Comparison of ENCODE assay signal across 13 cellular contexts in genomic region chr6:3869632-3870527, GRCh38. TPM values are rescaled to one million over a fixed set of nuclear protein-coding genes. Genes with fewer than 3 reads are reported as not detected.
A peak's percentile ranks its signal among the peaks of the same experiment; 100 is the strongest.
DNase-seq lines count a peak whose midpoint lies in the region; ATAC-seq, FAIRE-seq and TF ChIP-seq lines count a peak whose summit lies in the region.
"Had no signal": no experiment of that assay in that cellular context is flagged by ENCODE, and none has a peak within 500 bp of the region (broad histone marks: within the 10 kb centered on the region; RNA-seq: fewer than 3 reads in every experiment).

No MANE protein-coding gene starts in this region.

- no peaks in the 10 kb centered on the region for H3K36me3 Mint-ChIP-seq in CD8-positive, alpha-beta memory T cell
- peaks cover 2% of the 10 kb centered on the region for H3K36me3 Mint-ChIP-seq in activated CD4-positive, alpha-beta memory T cell treated with anti-CD3 and anti-CD28 coated beads, Interleukin-2, amount 10 ng/mL, durations not matched to agents 7 days and 5 days (ENCODE audit: low read depth)
- H3K36me3 Mint-ChIP-seq: activated naive CD8-positive, alpha-beta T cell; CD8-positive, alpha-beta T cell; mesothelial cell of epicardium had no signal

- BruUV-seq in HepG2 (replicated peaks; lab: Mats Ljungman, UMichigan): TSS peak; percentile 99

- TF ChIP-seq EP300 in HepG2 (IDR thresholded peaks at IDR 0.05; ENCODE audit: low read depth in 2 of 2, low read length in 2 of 2): peak in 1 of 2 experiments; percentile 89; a peak in 2 of 4 replicates
- peak; percentile 83 for TF ChIP-seq EP300 in HepG2 (CRISPR knock-in tag; IDR thresholded peaks at IDR 0.05; ENCODE audit: borderline replicate concordance)

- TF ChIP-seq POLR2A in HepG2 (IDR thresholded peaks at IDR 0.05; ENCODE audit: insufficient read depth in 1 of 2, low read depth in 2 of 2, low read length in 2 of 2): peak; percentile 33 to 85; a peak in 3 of 4 replicates

- peak overlapping the region; percentile 58 for H3K9ac ChIP-seq in HepG2 (ENCODE audit: insufficient read depth, low read depth, low read length)
- H3K9ac ChIP-seq in MM.1S (ENCODE audit: low read length): no peak overlapping the region

- peak; percentile 86 for FAIRE-seq in HepG2 (lab: Jason Lieb, UNC)

- intact Hi-C loops in HepG2 (cut with micrococcal nuclease; ENCODE audit: unreplicated experiment): loop anchor here (1.0 to 5.0 kb wide), 2 partner anchors 33 to 81 kb away; no protein-coding TSS in a partner anchor

- H3K27ac ChIP-seq in 22Rv1 (peak overlapping the region; percentile 5), HepG2 (ENCODE audit: extremely low read length, insufficient read depth, low read length) (peak overlapping the region; percentile 79), MM.1S (ENCODE audit: low read length) (no peak overlapping the region)
- H3K27ac ChIP-seq in CD8-positive, alpha-beta memory T cell (ENCODE audit: low read depth, low read length): no peak overlapping the region

- no peak overlapping the region for H3K4me3 ChIP-seq in CD8-positive, alpha-beta memory T cell (ENCODE audit: low read length)
- peak overlapping the region; percentile 11 to 64 (median 41) for H3K4me3 ChIP-seq in HepG2 (replicated peaks in 1 of 3; ENCODE audit: insufficient read depth in 1 of 3, low read depth in 2 of 3, low read length in 3 of 3)
- no peak overlapping the region for H3K4me3 ChIP-seq in MM.1S (ENCODE audit: low read length)

- no peaks in the 10 kb centered on the region for H3K9me3 ChIP-seq in CD8-positive, alpha-beta memory T cell (ENCODE audit: low read length)
- peaks cover 4% of the 10 kb centered on the region; the same call in 1 of the 2 replicates for H3K9me3 ChIP-seq in HepG2 (ENCODE audit: low read length)
- H3K9me3 ChIP-seq in MM.1S (replicated peaks; ENCODE audit: insufficient read depth, low read length): no peaks in the 10 kb centered on the region

- H3K27me3 Mint-ChIP-seq in CD8-positive, alpha-beta memory T cell: peaks cover 0 to 61% of the 10 kb centered on the region in 2 donors
- no peaks in the 10 kb centered on the region for H3K27me3 Mint-ChIP-seq in activated CD4-positive, alpha-beta memory T cell treated with anti-CD3 and anti-CD28 coated beads, Interleukin-2, amount 10 ng/mL, durations not matched to agents 7 days and 5 days

- H3K4me2 ChIP-seq in HepG2 (ENCODE audit: low read depth, low read length) (peak overlapping the region; percentile 79), MM.1S (ENCODE audit: low read depth, low read length) (no peak overlapping the region)

- peak overlapping the region in 6 of 7 donors; percentile 14 to 70 (median 35) for H3K4me3 Mint-ChIP-seq in CD8-positive, alpha-beta memory T cell
- no peak overlapping the region for H3K4me3 Mint-ChIP-seq in activated CD4-positive, alpha-beta memory T cell treated with anti-CD3 and anti-CD28 coated beads, Interleukin-2, amount 10 ng/mL, durations not matched to agents 7 days and 5 days
- H3K4me3 Mint-ChIP-seq: activated naive CD8-positive, alpha-beta T cell; CD8-positive, alpha-beta T cell; mesothelial cell of epicardium had no signal

- CTCF ChIA-PET in CD8-positive, alpha-beta memory T cell (lab: Charles Lee): no interaction called here
- CTCF ChIA-PET in activated CD4-positive, alpha-beta memory T cell treated with anti-CD3 and anti-CD28 coated beads, Interleukin-2, amount 10 ng/mL, durations not matched to agents 7 days and 5 days (lab: Charles Lee): interaction anchor here (0.7 kb wide), 1 partner anchor 21 kb away, joined by 3 read pairs; the partner anchor contains the start of gene FAM50B
- CTCF ChIA-PET in HepG2 (lab: Yijun Ruan, JAX; ENCODE audit: low intra/inter-chr PET ratio, low total read pairs): no interaction called here

- in situ Hi-C loops in HepG2 (cut with HindIII; ENCODE audit: extremely low pct_ligation_motif_present, low pct_unique_long_range_greater_than_20kb): no loop called here

- H3K9me3 Mint-ChIP-seq in CD8-positive, alpha-beta memory T cell: peaks cover 0 to 4% (median 0%) of the 10 kb centered on the region in 5 donors
- no peaks in the 10 kb centered on the region for H3K9me3 Mint-ChIP-seq in activated CD4-positive, alpha-beta memory T cell treated with anti-CD3 and anti-CD28 coated beads, Interleukin-2, amount 10 ng/mL, durations not matched to agents 7 days and 5 days
- H3K9me3 Mint-ChIP-seq: CD8-positive, alpha-beta T cell; mesothelial cell of epicardium had no signal

- WGBS in HepG2 (ENCODE audit: low lambda C conversion rate): 11% methylated on average over 16 of the region's 16 CpGs

- no peaks in the 10 kb centered on the region for H3K9me2 ChIP-seq in MM.1S (replicated peaks; ENCODE audit: insufficient read depth, low read length)

- H3K4me1 ChIP-seq in CD8-positive, alpha-beta memory T cell (ENCODE audit: insufficient read depth, low read length): no peaks in the 10 kb centered on the region
- peaks cover 68% of the 10 kb centered on the region for H3K4me1 ChIP-seq in HepG2 (ENCODE audit: insufficient read depth, low read length)
- no peaks in the 10 kb centered on the region for H3K4me1 ChIP-seq in MM.1S (ENCODE audit: low read length)

- no peak for TF ChIP-seq CTCF in 22Rv1 (IDR thresholded peaks at IDR 0.05)
- no peak for TF ChIP-seq CTCF in HepG2 (CRISPR knock-in tag; IDR thresholded peaks at IDR 0.05)
- TF ChIP-seq CTCF in MM.1S (IDR thresholded peaks at IDR 0.05; ENCODE audit: low read length): no peak

- H3K79me2 ChIP-seq in HepG2 (ENCODE audit: insufficient read depth, low read length) (no peaks in the 10 kb centered on the region), MM.1S (ENCODE audit: low read length) (no peaks in the 10 kb centered on the region)

- no peak for TF ChIP-seq RAD21 in HepG2 (CRISPR knock-in tag; IDR thresholded peaks at IDR 0.05)

- H3K36me3 ChIP-seq in CD8-positive, alpha-beta memory T cell (ENCODE audit: insufficient read depth, low read length): no peaks in the 10 kb centered on the region
- no peaks in the 10 kb centered on the region for H3K36me3 ChIP-seq in HepG2 (replicated peaks in 1 of 2; ENCODE audit: control insufficient read depth in 1 of 2, insufficient read depth in 2 of 2, low read length in 2 of 2)
- no peaks in the 10 kb centered on the region for H3K36me3 ChIP-seq in MM.1S (replicated peaks; ENCODE audit: insufficient read depth, low read length)

- H4K20me1 ChIP-seq in HepG2 (ENCODE audit: insufficient read depth, low read length): no peaks in the 10 kb centered on the region
- H4K20me1 ChIP-seq in MM.1S (ENCODE audit: insufficient read depth, low read length): no peaks in the 10 kb centered on the region

- POLR2A ChIA-PET in CD8-positive, alpha-beta memory T cell (lab: Charles Lee): no interaction called here
- POLR2A ChIA-PET in activated CD4-positive, alpha-beta memory T cell treated with anti-CD3 and anti-CD28 coated beads, Interleukin-2, amount 10 ng/mL, durations not matched to agents 7 days and 5 days (lab: Charles Lee): interaction anchor here (0.6 kb wide), 1 partner anchor 22 kb away, joined by 3 read pairs; no protein-coding TSS in a partner anchor
- POLR2A ChIA-PET in HepG2 (lab: Yijun Ruan, JAX): interaction anchor here (0.7 to 2.9 kb wide), 7 partner anchors 8 to 80 kb away, joined by 3 to 21 read pairs (median 4); no protein-coding TSS in a partner anchor

- H3K4me1 Mint-ChIP-seq in CD8-positive, alpha-beta memory T cell: peaks cover 8 to 27% (median 17%) of the 10 kb centered on the region in 3 donors
- peaks cover 36% of the 10 kb centered on the region for H3K4me1 Mint-ChIP-seq in activated CD4-positive, alpha-beta memory T cell treated with anti-CD3 and anti-CD28 coated beads, Interleukin-2, amount 10 ng/mL, durations not matched to agents 7 days and 5 days

- no peak for DNase-seq in CD8-positive, alpha-beta memory T cell
- DNase-seq in activated CD4-positive, alpha-beta memory T cell treated with anti-CD3 and anti-CD28 coated beads, Interleukin-2, amount 10 ng/mL, durations not matched to agents 7 days and 5 days: no peak
- DNase-seq in HepG2 (ENCODE audit: low spot score): peak; percentile 92
- no peak for DNase-seq in NCI-H524 treated with DMSO at 0.1 percent for 48 hours (lab: John Stamatoyannopoulos, UW)
- DNase-seq in MM.1S: no peak
- DNase-seq in hippocampal formation (lab: John Stamatoyannopoulos, UW): no peak
- DNase-seq in ecto neural progenitor cell (ENCODE audit: low spot score): no peak
- DNase-seq: cerebellar nuclear complex, NCI-H2171 treated with DMSO at 0.1 percent for 48 hours had no signal

- peaks cover 6% of the 10 kb centered on the region for H3K27me3 ChIP-seq in CD8-positive, alpha-beta memory T cell (ENCODE audit: insufficient read depth, low read length, poor library complexity, severe bottlenecking)
- no peaks in the 10 kb centered on the region for H3K27me3 ChIP-seq in HepG2 (ENCODE audit: control insufficient read depth in 1 of 2, insufficient read depth in 2 of 2, low read length in 2 of 2)
- no peaks in the 10 kb centered on the region for H3K27me3 ChIP-seq in MM.1S (replicated peaks; ENCODE audit: insufficient read depth, low read length)

- H3K27ac Mint-ChIP-seq in CD8-positive, alpha-beta memory T cell: peak overlapping the region in 6 of 8 donors; percentile 23 to 68 (median 54)
- H3K27ac Mint-ChIP-seq in activated CD4-positive, alpha-beta memory T cell treated with anti-CD3 and anti-CD28 coated beads, Interleukin-2, amount 10 ng/mL, durations not matched to agents 7 days and 5 days: peak overlapping the region; percentile 80
- H3K27ac Mint-ChIP-seq: activated naive CD8-positive, alpha-beta T cell; CD8-positive, alpha-beta T cell; mesothelial cell of epicardium had no signal

- no peaks in the 10 kb centered on the region for H3F3A ChIP-seq in MM.1S (ENCODE audit: insufficient read depth, low read length)

- H2AFZ ChIP-seq in HepG2 (ENCODE audit: low read length) (peak overlapping the region; percentile 68), MM.1S (ENCODE audit: low read length) (no peak overlapping the region)

- ATAC-seq in HepG2: peak; percentile 84
- ATAC-seq: CD8-positive, alpha-beta T cell had no signal

RNA-seq across cellular contexts. Expression of gene FAM50B, which starts 20.7 kb away (rescaled TPM):
- 1 to 10 TPM; 7.3 to 7.5 TPM for total RNA-seq in CD8-positive, alpha-beta memory T cell
- polyA plus RNA-seq in CD8-positive, alpha-beta memory T cell: 10.3 TPM
- 10 to 100 TPM; 14.4 to 14.7 TPM for total RNA-seq in activated CD4-positive, alpha-beta memory T cell treated with anti-CD3 and anti-CD28 coated beads, Interleukin-2, amount 10 ng/mL, durations not matched to agents 7 days and 5 days
- not detected in 2 replicates for total RNA-seq in HepG2 (2016; rRNA removed; fragmentation: Illumina TruSeq; extraction: Trizol)
- not detected in 2 replicates for total RNA-seq in HepG2 (2016; cell fraction: cytosol; rRNA removed; fragmentation: Illumina TruSeq; extraction: Trizol; ENCODE audit: low read depth)
- total RNA-seq in HepG2 (2016; cell fraction: insoluble cytoplasmic fraction; rRNA removed; fragmentation: Illumina TruSeq; extraction: Trizol): not detected in 2 replicates
- total RNA-seq in HepG2 (2016; cell fraction: membrane; rRNA removed; fragmentation: Illumina TruSeq; extraction: Trizol): not detected in 2 replicates
- total RNA-seq in HepG2 (2016; cell fraction: nucleus; rRNA removed; fragmentation: Illumina TruSeq; extraction: Trizol): not detected in 2 replicates
- polyA plus RNA-seq in HepG2 (2011; rRNA removed): 0.05 TPM in 1 of 2 replicates, not detected in the other
- not detected in 2 replicates for polyA plus RNA-seq in HepG2 (2011; cell fraction: cytosol; rRNA removed)
- polyA plus RNA-seq in HepG2 (2011; cell fraction: nucleus; rRNA removed): 0.07 TPM in 1 of 2 replicates, not detected in the other
- polyA plus RNA-seq in HepG2 (2012): not detected in 2 replicates
- polyA plus RNA-seq in HepG2 (2016; cell fraction: cytosol; fragmentation: Illumina TruSeq; extraction: Trizol; ENCODE audit: low read depth): not detected in 2 replicates
- not detected in 2 replicates for polyA plus RNA-seq in HepG2 (2016; cell fraction: insoluble cytoplasmic fraction; fragmentation: Illumina TruSeq; extraction: Trizol; ENCODE audit: low read depth)
- not detected in 2 replicates for polyA plus RNA-seq in HepG2 (2016; cell fraction: membrane; fragmentation: Illumina TruSeq; extraction: Trizol; ENCODE audit: low read depth)
- not detected in 2 replicates for polyA plus RNA-seq in HepG2 (2016; cell fraction: nucleus; fragmentation: Illumina TruSeq; extraction: Trizol; ENCODE audit: insufficient read depth, low read depth)
- 2.4 TPM in 1 of 2 replicates, not detected in the other for polyA minus RNA-seq in HepG2 (2011; rRNA and poly(A)+ RNA removed; ENCODE audit: low replicate concordance)
- not detected in 2 replicates for polyA minus RNA-seq in HepG2 (2011; cell fraction: cytosol; rRNA and poly(A)+ RNA removed)
- not detected in 2 replicates for polyA minus RNA-seq in HepG2 (2011; cell fraction: nucleus; rRNA and poly(A)+ RNA removed)

Comparison
In these comparisons a context has a peak if more than half of its experiments do, and no peak if none do; other contexts are left out.
1. H3K27ac ChIP-seq: peak in 22Rv1 (single experiment) and HepG2 (single experiment); none in CD8-positive, alpha-beta memory T cell (single experiment) and MM.1S (single experiment).
2. H3K4me3 ChIP-seq: peak in HepG2 (3 of 3); none in CD8-positive, alpha-beta memory T cell (single experiment) and MM.1S (single experiment).